In the genomic region with DNA sequence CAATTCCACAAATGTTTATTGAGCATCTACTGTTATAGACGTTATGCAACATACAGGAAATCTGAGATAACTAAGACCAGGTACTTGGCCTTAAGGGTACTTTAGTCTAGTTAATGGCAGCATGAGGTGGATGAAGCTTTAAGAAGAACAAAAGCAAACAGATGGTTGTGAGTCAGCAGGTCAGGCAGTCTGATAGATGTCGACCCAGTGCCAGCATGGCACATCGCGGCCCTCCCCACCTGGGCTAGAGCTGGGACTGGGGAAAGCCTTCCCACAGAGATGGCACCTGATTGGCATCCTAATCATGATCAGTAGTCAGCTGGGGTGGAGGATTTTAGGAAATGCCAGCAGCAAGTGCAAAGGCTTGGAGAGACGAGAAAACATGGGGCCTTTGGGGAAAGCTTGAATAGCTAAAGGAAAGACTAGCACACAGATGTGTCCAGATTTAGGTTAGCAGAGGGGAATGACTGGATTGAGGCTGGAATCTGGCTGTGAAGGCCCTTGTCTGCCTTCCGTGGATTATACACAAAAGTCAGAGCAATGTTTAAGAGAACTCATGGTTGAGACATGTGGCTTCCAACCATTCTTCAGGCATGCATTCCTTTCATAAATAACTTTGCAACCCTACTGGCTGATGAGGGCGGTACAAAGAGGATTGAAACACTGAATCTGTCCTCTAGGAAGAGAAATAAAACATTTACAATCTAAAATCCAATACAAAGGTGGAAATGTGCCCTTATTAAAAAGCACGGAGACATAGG, we compare ENCODE assay signal across 20 cellular contexts.
"Had no signal": no experiment of that assay in that cellular context is flagged by ENCODE, and none has a peak within 500 bp of the region (broad histone marks: within the 10 kb centered on the region; RNA-seq: fewer than 3 reads in every experiment).

No MANE protein-coding gene starts in this region.

- H3K36me3 ChIP-seq: adrenal gland, neutrophil, thyroid gland, uterus had no signal

- H3K36me3 Mint-ChIP-seq: activated naive CD4-positive, alpha-beta T cell treated with anti-CD3 and anti-CD28 coated beads, Interleukin-2, amount 50 U/mL, for 24 hours; memory B cell; naive thymus-derived CD8-positive, alpha-beta T cell; stimulated activated naive B cell treated with anti-CD40 and anti-IgM and Interleukin-4, amounts not matched to agents 10 μg/mL and 1 μg/mL and 100 μg/mL, for 72 hours had no signal

- H3K4me3 ChIP-seq: adrenal gland, body of pancreas, coronary artery, mucosa of descending colon, thyroid gland, uterus had no signal

- H3K9me3 ChIP-seq: adrenal gland, body of pancreas, mucosa of descending colon, neutrophil, thyroid gland, uterus had no signal

- H3K27ac Mint-ChIP-seq: activated CD4-positive, alpha-beta memory T cell treated with anti-CD3 and anti-CD28 coated beads, Interleukin-2, amount 10 ng/mL, durations not matched to agents 7 days and 5 days; activated naive CD4-positive, alpha-beta T cell treated with anti-CD3 and anti-CD28 coated beads, Interleukin-2, amount 50 U/mL, for 24 hours; memory B cell; naive thymus-derived CD8-positive, alpha-beta T cell; stimulated activated naive B cell treated with anti-CD40 and anti-IgM and Interleukin-4, amounts not matched to agents 10 μg/mL and 1 μg/mL and 100 μg/mL, for 72 hours had no signal

- H3K27me3 ChIP-seq: adrenal gland, body of pancreas, neutrophil, thyroid gland, uterus had no signal

- ATAC-seq: activated T-cell treated with anti-CD3 and anti-CD28 coated beads, Interleukin-2, amount 50 U/mL, for 4 hours; body of pancreas; left ventricle myocardium superior; mucosa of descending colon; naive thymus-derived CD8-positive, alpha-beta T cell; stimulated activated naive B cell treated with anti-CD40 and anti-IgM and Interleukin-4, amounts not matched to agents 10 μg/mL and 1 μg/mL and 100 μg/mL, for 72 hours had no signal

- H3K27ac ChIP-seq: adrenal gland, body of pancreas, coronary artery, neutrophil, thyroid gland, uterus, VCaP had no signal

- DNase-seq: activated CD4-positive, alpha-beta memory T cell treated with anti-CD3 and anti-CD28 coated beads, Interleukin-2, amount 10 ng/mL, durations not matched to agents 7 days and 5 days; activated effector memory CD4-positive, alpha-beta T cell treated with anti-CD3 and anti-CD28 coated beads, Interleukin-2, amount 50 U/mL, for 16 hours; activated T-cell treated with anti-CD3 and anti-CD28 coated beads, Interleukin-2, amount 50 U/mL, for 4 hours; adrenal gland; body of pancreas; central memory CD4-positive, alpha-beta T cell; effector CD4-positive, alpha-beta T cell; foreskin melanocyte; kidney glomerular epithelial cell; left ventricle myocardium superior; mucosa of descending colon; naive thymus-derived CD8-positive, alpha-beta T cell; stimulated activated naive B cell treated with anti-CD40 and anti-IgM and Interleukin-4, amounts not matched to agents 10 μg/mL and 1 μg/mL and 100 μg/mL, for 72 hours; thyroid gland; uterus had no signal

- H3K4me3 Mint-ChIP-seq: activated CD4-positive, alpha-beta memory T cell treated with anti-CD3 and anti-CD28 coated beads, Interleukin-2, amount 10 ng/mL, durations not matched to agents 7 days and 5 days; activated naive CD4-positive, alpha-beta T cell treated with anti-CD3 and anti-CD28 coated beads, Interleukin-2, amount 50 U/mL, for 24 hours; activated T-cell treated with anti-CD3 and anti-CD28 coated beads, Interleukin-2, amount 50 U/mL, for 4 hours; memory B cell; naive thymus-derived CD8-positive, alpha-beta T cell; stimulated activated naive B cell treated with anti-CD40 and anti-IgM and Interleukin-4, amounts not matched to agents 10 μg/mL and 1 μg/mL and 100 μg/mL, for 72 hours had no signal

- H3K9me3 Mint-ChIP-seq: activated CD4-positive, alpha-beta memory T cell treated with anti-CD3 and anti-CD28 coated beads, Interleukin-2, amount 10 ng/mL, durations not matched to agents 7 days and 5 days; activated T-cell treated with anti-CD3 and anti-CD28 coated beads, Interleukin-2, amount 50 U/mL, for 4 hours had no signal

- H3K4me1 ChIP-seq: adrenal gland, body of pancreas, thyroid gland, uterus had no signal

- H3K4me1 Mint-ChIP-seq: activated CD4-positive, alpha-beta memory T cell treated with anti-CD3 and anti-CD28 coated beads, Interleukin-2, amount 10 ng/mL, durations not matched to agents 7 days and 5 days; activated naive CD4-positive, alpha-beta T cell treated with anti-CD3 and anti-CD28 coated beads, Interleukin-2, amount 50 U/mL, for 24 hours; memory B cell; naive thymus-derived CD8-positive, alpha-beta T cell; stimulated activated naive B cell treated with anti-CD40 and anti-IgM and Interleukin-4, amounts not matched to agents 10 μg/mL and 1 μg/mL and 100 μg/mL, for 72 hours had no signal

- H3K27me3 Mint-ChIP-seq: activated CD4-positive, alpha-beta memory T cell treated with anti-CD3 and anti-CD28 coated beads, Interleukin-2, amount 10 ng/mL, durations not matched to agents 7 days and 5 days; activated naive CD4-positive, alpha-beta T cell treated with anti-CD3 and anti-CD28 coated beads, Interleukin-2, amount 50 U/mL, for 24 hours; memory B cell; stimulated activated naive B cell treated with anti-CD40 and anti-IgM and Interleukin-4, amounts not matched to agents 10 μg/mL and 1 μg/mL and 100 μg/mL, for 72 hours had no signal
